Comparison of ENCODE assay signal across 10 cellular contexts in the genomic region with DNA sequence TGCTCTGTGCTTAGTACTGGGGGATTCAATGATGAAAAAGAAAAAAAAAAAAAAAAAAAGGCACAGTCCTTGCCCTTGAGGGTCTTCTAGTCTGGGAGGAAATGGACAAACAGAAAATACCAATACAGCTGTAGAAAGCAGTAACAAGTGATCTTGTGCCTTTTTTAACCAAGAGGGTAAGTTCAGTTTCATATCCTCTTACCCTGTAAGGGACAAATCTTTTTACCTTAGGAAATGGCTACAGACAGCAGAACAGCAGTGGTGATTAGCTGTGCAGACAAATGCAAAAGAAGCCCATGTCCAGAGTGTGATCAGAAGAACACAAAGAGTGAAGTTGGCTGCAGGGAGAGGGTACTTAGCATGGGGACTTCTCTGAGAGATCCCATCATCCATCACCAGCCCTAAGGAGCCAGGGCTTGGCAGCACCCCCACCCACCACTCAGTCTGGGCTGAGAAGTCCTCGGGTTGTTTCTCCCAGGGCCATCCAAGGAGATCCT.
DNase-seq lines count a peak whose midpoint lies in the region; ATAC-seq, FAIRE-seq and TF ChIP-seq lines count a peak whose summit lies in the region.
"Had no signal": no experiment of that assay in that cellular context is flagged by ENCODE, and none has a peak within 500 bp of the region (broad histone marks: within the 10 kb centered on the region; RNA-seq: fewer than 3 reads in every experiment).

No MANE protein-coding gene starts in this region.

- no peaks in the 10 kb centered on the region for H3K9me3 ChIP-seq in keratinocyte (ENCODE audit: control insufficient read depth, low read depth, low read length)
- H3K9me3 ChIP-seq: gastroesophageal sphincter, thoracic aorta had no signal

- no peak overlapping the region for H2AFZ ChIP-seq in keratinocyte (ENCODE audit: control insufficient read depth, low read length)

- in situ Hi-C loops in ACHN (cut with HindIII; ENCODE audit: low pct_ligation_motif_present, low pct_unique_long_range_greater_than_20kb, low sequenced_read_pairs) = no loop called here

- no peak for TF ChIP-seq CTCF in keratinocyte (optimal IDR thresholded peaks at IDR 0.05 in 1 of 3, IDR thresholded peaks at IDR 0.05 in 1 of 3, conservative IDR thresholded peaks at IDR 0.05 in 1 of 3; ENCODE audit: extremely low read depth in 1 of 3, insufficient read depth in 2 of 3, low read length in 3 of 3)

- no peak overlapping the region for H3K27ac ChIP-seq in keratinocyte (ENCODE audit: control insufficient read depth, insufficient read depth, low read length)
- H3K27ac ChIP-seq: gastroesophageal sphincter, thoracic aorta had no signal

- no peak overlapping the region for H3K9ac ChIP-seq in keratinocyte (ENCODE audit: control insufficient read depth, extremely low read depth, insufficient read depth, low read length)

- no peaks in the 10 kb centered on the region for H3K36me3 ChIP-seq in keratinocyte (ENCODE audit: control insufficient read depth in 2 of 2, extremely low read depth in 1 of 2, insufficient read depth in 2 of 2, low read length in 2 of 2)
- H3K36me3 ChIP-seq: gastroesophageal sphincter, thoracic aorta had no signal

- H3K4me1 ChIP-seq in keratinocyte (ENCODE audit: control insufficient read depth, extremely low read depth, insufficient read depth, low read length) = peaks cover 15% of the 10 kb centered on the region

- no peaks in the 10 kb centered on the region for H4K20me1 ChIP-seq in keratinocyte (ENCODE audit: control insufficient read depth, extremely low read depth, insufficient read depth, low read length)

- DNase-seq in keratinocyte (ENCODE audit: low read depth, low spot score) = no peak
- DNase-seq in NCI-H748 treated with DMSO at 0.1 percent for 48 hours (lab: John Stamatoyannopoulos, UW) = no peak
- no peak for DNase-seq in frontal cortex (ENCODE audit: low spot score in 2 of 2)
- no peak for DNase-seq in activated CD4-positive, alpha-beta T cell treated with anti-CD3 and anti-CD28 coated beads for 4 hours
- no peak for DNase-seq in ACHN

- H3K4me3 ChIP-seq in keratinocyte (ENCODE audit: control insufficient read depth in 2 of 3, extremely low read depth in 1 of 3, insufficient read depth in 2 of 3, low read depth in 1 of 3, low read length in 3 of 3) = no peak overlapping the region
- H3K4me3 ChIP-seq: gastroesophageal sphincter, thoracic aorta had no signal

- no peaks in the 10 kb centered on the region for H3K9me1 ChIP-seq in keratinocyte (ENCODE audit: control insufficient read depth, extremely low read depth, insufficient read depth, low read length)

- FAIRE-seq in keratinocyte (lab: Jason Lieb, UNC) (peak; percentile 56), frontal cortex (lab: Jason Lieb, UNC) (no peak)

- H3K27me3 ChIP-seq in keratinocyte (ENCODE audit: control insufficient read depth, extremely low read depth, insufficient read depth, low read length) = peaks cover 4% of the 10 kb centered on the region
- H3K27me3 ChIP-seq: gastroesophageal sphincter had no signal

- peak overlapping the region; percentile 1 for H3K4me2 ChIP-seq in keratinocyte (ENCODE audit: control insufficient read depth, extremely low read depth, insufficient read depth, low read depth, low read length)

- no peak for TF ChIP-seq POLR2A in GM18505 (IDR thresholded peaks at IDR 0.05; ENCODE audit: borderline replicate concordance, extremely low read depth, insufficient read depth, insufficient read length)

- dilution Hi-C loops in keratinocyte (cut with MboI; ENCODE audit: extremely low pct_ligation_motif_present, low sequenced_read_pairs) = no loop called here

- H3K79me2 ChIP-seq in keratinocyte (ENCODE audit: control insufficient read depth, insufficient read depth, low read length) = no peaks in the 10 kb centered on the region

- peak; percentile 61 for ATAC-seq in GM18505 (IDR thresholded peaks at IDR 0.05; ENCODE audit: unreplicated experiment)
- peak; percentile 68 for ATAC-seq in GM21390 (IDR thresholded peaks at IDR 0.05; ENCODE audit: unreplicated experiment)
- peak; percentile 54 for ATAC-seq in HG03354 (IDR thresholded peaks at IDR 0.05; ENCODE audit: poor library complexity, severe bottlenecking, unreplicated experiment)
- ATAC-seq: gastroesophageal sphincter had no signal
